ENCODE assay signal across 8 cellular contexts in the genomic region with DNA sequence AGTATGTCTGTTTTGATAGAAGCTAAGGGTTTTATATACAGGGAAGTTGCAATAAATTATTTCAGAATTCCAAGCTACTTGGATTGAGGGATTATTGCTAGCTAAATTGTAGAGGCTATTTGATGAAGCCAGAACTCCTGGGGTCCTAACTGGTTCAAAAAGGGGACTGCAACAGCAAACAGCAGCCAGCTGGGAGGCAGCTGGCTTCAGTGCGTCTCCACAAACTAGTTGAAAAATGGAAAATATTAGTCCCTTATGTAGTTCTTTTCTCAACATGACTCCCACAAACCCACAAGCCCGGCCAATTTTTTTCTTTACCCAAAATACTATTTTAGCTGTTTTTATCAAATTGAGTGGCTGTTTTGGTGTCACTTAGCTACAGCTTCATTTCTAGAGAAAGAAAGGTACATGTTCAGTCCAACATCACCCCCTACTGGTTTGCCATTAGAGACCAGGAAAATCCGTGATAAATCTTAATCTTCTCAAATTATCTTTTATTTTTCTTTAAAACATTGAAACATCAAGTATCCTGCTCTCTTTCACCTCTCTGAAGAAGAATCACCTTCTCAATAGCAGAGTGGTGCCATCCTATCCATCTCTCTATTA.
DNase-seq lines count a peak whose midpoint lies in the region; ATAC-seq and TF ChIP-seq lines count a peak whose summit lies in the region.

No MANE protein-coding gene starts in this region.

- H3K36me3 ChIP-seq in ascending aorta: no peaks in the 10 kb centered on the region

- H3K36me3 Mint-ChIP-seq in CD14-positive monocyte: no peaks in the 10 kb centered on the region
- H3K36me3 Mint-ChIP-seq in activated T-helper 17 cell treated with anti-CD3 and anti-CD28 coated beads, Interleukin-2, amount 50 U/mL, for 72 hours (ENCODE audit: low read depth): no peaks in the 10 kb centered on the region

- TF ChIP-seq CTCF in CD14-positive monocyte (IDR thresholded peaks at IDR 0.05) (peak; percentile 55), ascending aorta (IDR thresholded peaks at IDR 0.05) (peak in 1 of 3 experiments; percentile 35)

- H3K27ac ChIP-seq in ascending aorta: no peak overlapping the region

- H3K27me3 ChIP-seq in ascending aorta: no peaks in the 10 kb centered on the region

- POLR2A ChIA-PET in HEK293T (lab: Yijun Ruan, JAX): interaction anchor here (1.0 kb wide), 1 partner anchor 650 kb away, joined by 3 read pairs; no protein-coding TSS in a partner anchor

- H3K4me1 ChIP-seq in ascending aorta: no peaks in the 10 kb centered on the region

- no peak for DNase-seq in CD14-positive monocyte (ENCODE audit: low spot score)
- peak; percentile 33 for DNase-seq in HEK293T (ENCODE audit: extremely low spot score)
- peak; percentile 6 for DNase-seq in amniotic epithelial cell (ENCODE audit: low read depth)
- no peak for DNase-seq in left lobe of liver (ENCODE audit: low spot score)
- DNase-seq in ascending aorta (ENCODE audit: low spot score in 2 of 2): no peak
- DNase-seq in AG08396 (ENCODE audit: low spot score): no peak

- intact Hi-C loops in CD14-positive monocyte (cut with micrococcal nuclease): no loop called here
- intact Hi-C loops in ascending aorta (cut with DNase I): no loop called here

- peaks cover 0 to 4% (median 4%) of the 10 kb centered on the region in 3 donors for H3K27me3 Mint-ChIP-seq in CD14-positive monocyte (ENCODE audit: low read depth in 3 of 3)
- no peaks in the 10 kb centered on the region for H3K27me3 Mint-ChIP-seq in activated T-helper 17 cell treated with anti-CD3 and anti-CD28 coated beads, Interleukin-2, amount 50 U/mL, for 72 hours

- CTCF ChIA-PET in HEK293T (lab: Yijun Ruan, JAX): interaction anchor here (0.7 to 2.4 kb wide), 2 partner anchors 685 to 1068 kb away, joined by 3 to 20 read pairs; no protein-coding TSS in a partner anchor

- no peak overlapping the region for H3K4me3 Mint-ChIP-seq in CD14-positive monocyte
- no peak overlapping the region for H3K4me3 Mint-ChIP-seq in activated T-helper 17 cell treated with anti-CD3 and anti-CD28 coated beads, Interleukin-2, amount 50 U/mL, for 72 hours

- ATAC-seq in left lobe of liver (peak; percentile 29), GM19023 (IDR thresholded peaks at IDR 0.05; ENCODE audit: unreplicated experiment) (no peak)
- ATAC-seq in activated T-helper 17 cell treated with anti-CD3 and anti-CD28 coated beads, Interleukin-2, amount 50 U/mL, for 72 hours (replicated peaks): no peak

- no peak overlapping the region for H3K27ac Mint-ChIP-seq in CD14-positive monocyte
- no peak overlapping the region for H3K27ac Mint-ChIP-seq in activated T-helper 17 cell treated with anti-CD3 and anti-CD28 coated beads, Interleukin-2, amount 50 U/mL, for 72 hours

- H3K4me3 ChIP-seq in ascending aorta: no peak overlapping the region

- no peaks in the 10 kb centered on the region for H3K9me3 ChIP-seq in ascending aorta

- peaks cover 0 to 2% (median 0%) of the 10 kb centered on the region in 7 donors for H3K9me3 Mint-ChIP-seq in CD14-positive monocyte
- H3K9me3 Mint-ChIP-seq in activated T-helper 17 cell treated with anti-CD3 and anti-CD28 coated beads, Interleukin-2, amount 50 U/mL, for 72 hours: no peaks in the 10 kb centered on the region

- peaks cover 6% of the 10 kb centered on the region for H3K4me1 Mint-ChIP-seq in CD14-positive monocyte
- H3K4me1 Mint-ChIP-seq in activated T-helper 17 cell treated with anti-CD3 and anti-CD28 coated beads, Interleukin-2, amount 50 U/mL, for 72 hours: no peaks in the 10 kb centered on the region

TF ChIP-seq in HEK293T, 16 proteins besides CTCF, POLR2A, EP300 and RAD21:
- TF ChIP-seq SP1 (IDR thresholded peaks at IDR 0.05): no peak
- TF ChIP-seq, protein P1, sequence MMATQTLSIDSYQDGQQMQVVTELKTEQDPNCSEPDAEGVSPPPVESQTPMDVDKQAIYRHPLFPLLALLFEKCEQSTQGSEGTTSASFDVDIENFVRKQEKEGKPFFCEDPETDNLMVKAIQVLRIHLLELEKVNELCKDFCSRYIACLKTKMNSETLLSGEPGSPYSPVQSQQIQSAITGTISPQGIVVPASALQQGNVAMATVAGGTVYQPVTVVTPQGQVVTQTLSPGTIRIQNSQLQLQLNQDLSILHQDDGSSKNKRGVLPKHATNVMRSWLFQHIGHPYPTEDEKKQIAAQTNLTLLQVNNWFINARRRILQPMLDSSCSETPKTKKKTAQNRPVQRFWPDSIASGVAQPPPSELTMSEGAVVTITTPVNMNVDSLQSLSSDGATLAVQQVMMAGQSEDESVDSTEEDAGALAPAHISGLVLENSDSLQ (IDR thresholded peaks at IDR 0.05): no peak

Comparison
In these comparisons a context has a peak if more than half of its experiments do, and no peak if none do; other contexts are left out.
1. DNase-seq: peak in HEK293T (single experiment) and amniotic epithelial cell (single experiment); none in CD14-positive monocyte (single experiment), left lobe of liver (single experiment), ascending aorta (0 of 2) and AG08396 (single experiment).